Comparison of ENCODE assay signal across 1 cellular context in the genomic region with DNA sequence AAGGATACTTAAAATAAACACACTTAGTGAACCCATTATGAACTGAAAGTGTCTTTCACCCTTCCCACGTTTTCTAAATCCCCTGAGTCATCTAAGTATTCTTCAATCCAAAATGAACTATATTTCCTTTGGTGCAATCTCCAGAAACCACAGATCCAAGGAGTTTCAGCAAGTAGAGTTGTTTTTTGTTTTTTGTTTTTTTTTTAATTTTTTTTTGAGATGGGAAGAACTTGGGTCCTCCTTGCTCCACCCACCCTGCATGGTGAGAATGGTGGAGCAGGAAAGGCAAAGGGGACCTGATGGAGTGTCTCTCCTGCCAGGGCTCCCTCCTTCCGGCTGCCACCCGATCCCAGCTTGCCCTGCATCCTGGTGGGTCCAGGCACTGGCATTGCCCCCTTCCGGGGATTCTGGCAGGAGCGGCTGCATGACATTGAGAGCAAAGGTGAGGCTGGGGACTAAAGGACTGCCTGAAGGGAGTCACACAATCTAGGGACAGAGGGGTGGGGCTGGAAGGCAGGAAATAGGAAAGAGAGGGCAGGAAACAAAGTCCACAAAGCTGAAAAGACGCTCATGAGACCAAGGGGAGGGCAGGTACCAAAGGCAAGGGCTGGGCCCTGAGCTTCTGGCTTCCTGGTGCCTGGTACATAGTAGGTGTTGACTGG.
A peak's percentile ranks its signal among the peaks of the same experiment; 100 is the strongest.
TF ChIP-seq lines count a peak whose summit lies in the region.

No MANE protein-coding gene starts in this region.

TF ChIP-seq in HepG2, 621 proteins besides CTCF, POLR2A, EP300 and RAD21 (continued from another document and continues in another):
- TF ChIP-seq, protein P1, sequence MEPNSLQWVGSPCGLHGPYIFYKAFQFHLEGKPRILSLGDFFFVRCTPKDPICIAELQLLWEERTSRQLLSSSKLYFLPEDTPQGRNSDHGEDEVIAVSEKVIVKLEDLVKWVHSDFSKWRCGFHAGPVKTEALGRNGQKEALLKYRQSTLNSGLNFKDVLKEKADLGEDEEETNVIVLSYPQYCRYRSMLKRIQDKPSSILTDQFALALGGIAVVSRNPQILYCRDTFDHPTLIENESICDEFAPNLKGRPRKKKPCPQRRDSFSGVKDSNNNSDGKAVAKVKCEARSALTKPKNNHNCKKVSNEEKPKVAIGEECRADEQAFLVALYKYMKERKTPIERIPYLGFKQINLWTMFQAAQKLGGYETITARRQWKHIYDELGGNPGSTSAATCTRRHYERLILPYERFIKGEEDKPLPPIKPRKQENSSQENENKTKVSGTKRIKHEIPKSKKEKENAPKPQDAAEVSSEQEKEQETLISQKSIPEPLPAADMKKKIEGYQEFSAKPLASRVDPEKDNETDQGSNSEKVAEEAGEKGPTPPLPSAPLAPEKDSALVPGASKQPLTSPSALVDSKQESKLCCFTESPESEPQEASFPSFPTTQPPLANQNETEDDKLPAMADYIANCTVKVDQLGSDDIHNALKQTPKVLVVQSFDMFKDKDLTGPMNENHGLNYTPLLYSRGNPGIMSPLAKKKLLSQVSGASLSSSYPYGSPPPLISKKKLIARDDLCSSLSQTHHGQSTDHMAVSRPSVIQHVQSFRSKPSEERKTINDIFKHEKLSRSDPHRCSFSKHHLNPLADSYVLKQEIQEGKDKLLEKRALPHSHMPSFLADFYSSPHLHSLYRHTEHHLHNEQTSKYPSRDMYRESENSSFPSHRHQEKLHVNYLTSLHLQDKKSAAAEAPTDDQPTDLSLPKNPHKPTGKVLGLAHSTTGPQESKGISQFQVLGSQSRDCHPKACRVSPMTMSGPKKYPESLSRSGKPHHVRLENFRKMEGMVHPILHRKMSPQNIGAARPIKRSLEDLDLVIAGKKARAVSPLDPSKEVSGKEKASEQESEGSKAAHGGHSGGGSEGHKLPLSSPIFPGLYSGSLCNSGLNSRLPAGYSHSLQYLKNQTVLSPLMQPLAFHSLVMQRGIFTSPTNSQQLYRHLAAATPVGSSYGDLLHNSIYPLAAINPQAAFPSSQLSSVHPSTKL (CRISPR knock-in tag; IDR thresholded peaks at IDR 0.05), result peak; percentile 37
- TF ChIP-seq, protein P2, sequence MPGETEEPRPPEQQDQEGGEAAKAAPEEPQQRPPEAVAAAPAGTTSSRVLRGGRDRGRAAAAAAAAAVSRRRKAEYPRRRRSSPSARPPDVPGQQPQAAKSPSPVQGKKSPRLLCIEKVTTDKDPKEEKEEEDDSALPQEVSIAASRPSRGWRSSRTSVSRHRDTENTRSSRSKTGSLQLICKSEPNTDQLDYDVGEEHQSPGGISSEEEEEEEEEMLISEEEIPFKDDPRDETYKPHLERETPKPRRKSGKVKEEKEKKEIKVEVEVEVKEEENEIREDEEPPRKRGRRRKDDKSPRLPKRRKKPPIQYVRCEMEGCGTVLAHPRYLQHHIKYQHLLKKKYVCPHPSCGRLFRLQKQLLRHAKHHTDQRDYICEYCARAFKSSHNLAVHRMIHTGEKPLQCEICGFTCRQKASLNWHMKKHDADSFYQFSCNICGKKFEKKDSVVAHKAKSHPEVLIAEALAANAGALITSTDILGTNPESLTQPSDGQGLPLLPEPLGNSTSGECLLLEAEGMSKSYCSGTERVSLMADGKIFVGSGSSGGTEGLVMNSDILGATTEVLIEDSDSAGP (CRISPR knock-in tag; IDR thresholded peaks at IDR 0.05; ENCODE audit: borderline replicate concordance), result no peak; the same call in 1 of the 2 replicates
- TF ChIP-seq, protein P3, sequence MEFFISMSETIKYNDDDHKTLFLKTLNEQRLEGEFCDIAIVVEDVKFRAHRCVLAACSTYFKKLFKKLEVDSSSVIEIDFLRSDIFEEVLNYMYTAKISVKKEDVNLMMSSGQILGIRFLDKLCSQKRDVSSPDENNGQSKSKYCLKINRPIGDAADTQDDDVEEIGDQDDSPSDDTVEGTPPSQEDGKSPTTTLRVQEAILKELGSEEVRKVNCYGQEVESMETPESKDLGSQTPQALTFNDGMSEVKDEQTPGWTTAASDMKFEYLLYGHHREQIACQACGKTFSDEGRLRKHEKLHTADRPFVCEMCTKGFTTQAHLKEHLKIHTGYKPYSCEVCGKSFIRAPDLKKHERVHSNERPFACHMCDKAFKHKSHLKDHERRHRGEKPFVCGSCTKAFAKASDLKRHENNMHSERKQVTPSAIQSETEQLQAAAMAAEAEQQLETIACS (CRISPR knock-in tag; IDR thresholded peaks at IDR 0.05), result no peak
- TF ChIP-seq MATR3 (CRISPR knock-in tag; IDR thresholded peaks at IDR 0.05), result no peak
- peak; percentile 20; the same call in 1 of the 2 replicates for TF ChIP-seq BORCS8-MEF2B (CRISPR knock-in tag; IDR thresholded peaks at IDR 0.05)
- TF ChIP-seq KDM3A (CRISPR knock-in tag; IDR thresholded peaks at IDR 0.05; ENCODE audit: low read depth), result no peak
- TF ChIP-seq, protein P4, sequence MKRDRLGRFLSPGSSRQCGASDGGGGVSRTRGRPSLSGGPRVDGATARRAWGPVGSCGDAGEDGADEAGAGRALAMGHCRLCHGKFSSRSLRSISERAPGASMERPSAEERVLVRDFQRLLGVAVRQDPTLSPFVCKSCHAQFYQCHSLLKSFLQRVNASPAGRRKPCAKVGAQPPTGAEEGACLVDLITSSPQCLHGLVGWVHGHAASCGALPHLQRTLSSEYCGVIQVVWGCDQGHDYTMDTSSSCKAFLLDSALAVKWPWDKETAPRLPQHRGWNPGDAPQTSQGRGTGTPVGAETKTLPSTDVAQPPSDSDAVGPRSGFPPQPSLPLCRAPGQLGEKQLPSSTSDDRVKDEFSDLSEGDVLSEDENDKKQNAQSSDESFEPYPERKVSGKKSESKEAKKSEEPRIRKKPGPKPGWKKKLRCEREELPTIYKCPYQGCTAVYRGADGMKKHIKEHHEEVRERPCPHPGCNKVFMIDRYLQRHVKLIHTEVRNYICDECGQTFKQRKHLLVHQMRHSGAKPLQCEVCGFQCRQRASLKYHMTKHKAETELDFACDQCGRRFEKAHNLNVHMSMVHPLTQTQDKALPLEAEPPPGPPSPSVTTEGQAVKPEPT (CRISPR knock-in tag; IDR thresholded peaks at IDR 0.05; ENCODE audit: low read depth), result no peak
- TF ChIP-seq DR1 (CRISPR knock-in tag; IDR thresholded peaks at IDR 0.05), result no peak
- TF ChIP-seq FOXJ3 (CRISPR knock-in tag; IDR thresholded peaks at IDR 0.05; ENCODE audit: borderline replicate concordance), result 0 out of 2 replicates have a peak, but pooled peaks have one; percentile 19
- TF ChIP-seq MBD4 (IDR thresholded peaks at IDR 0.05; ENCODE audit: borderline replicate concordance, low read length), result no peak
- TF ChIP-seq ZSCAN30 (CRISPR knock-in tag; IDR thresholded peaks at IDR 0.05), result no peak
- TF ChIP-seq, protein P5, sequence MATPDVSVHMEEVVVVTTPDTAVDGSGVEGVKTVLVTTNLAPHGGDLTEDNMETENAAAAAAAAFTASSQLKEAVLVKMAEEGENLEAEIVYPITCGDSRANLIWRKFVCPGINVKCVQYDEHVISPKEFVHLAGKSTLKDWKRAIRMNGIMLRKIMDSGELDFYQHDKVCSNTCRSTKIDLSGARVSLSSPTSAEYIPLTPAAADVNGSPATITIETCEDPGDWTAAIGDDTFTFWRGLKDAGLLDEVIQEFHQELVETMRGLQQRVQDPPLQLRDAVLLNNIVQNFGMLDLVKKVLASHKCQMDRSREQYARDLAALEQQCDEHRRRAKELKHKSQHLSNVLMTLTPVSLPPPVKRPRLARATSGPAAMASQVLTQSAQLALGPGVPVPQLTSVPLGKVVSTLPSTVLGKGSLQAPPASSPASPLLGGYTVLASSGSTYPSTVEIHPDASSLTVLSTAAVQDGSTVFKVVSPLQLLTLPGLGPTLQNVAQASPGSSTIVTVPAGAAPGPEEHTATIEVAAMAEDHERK (CRISPR knock-in tag; IDR thresholded peaks at IDR 0.05; ENCODE audit: low read depth), result no peak
- 0 out of 2 replicates have a peak, but pooled peaks have one; percentile 16 for TF ChIP-seq NRL (CRISPR knock-in tag; IDR thresholded peaks at IDR 0.05; ENCODE audit: borderline replicate concordance)
- TF ChIP-seq, protein P6, sequence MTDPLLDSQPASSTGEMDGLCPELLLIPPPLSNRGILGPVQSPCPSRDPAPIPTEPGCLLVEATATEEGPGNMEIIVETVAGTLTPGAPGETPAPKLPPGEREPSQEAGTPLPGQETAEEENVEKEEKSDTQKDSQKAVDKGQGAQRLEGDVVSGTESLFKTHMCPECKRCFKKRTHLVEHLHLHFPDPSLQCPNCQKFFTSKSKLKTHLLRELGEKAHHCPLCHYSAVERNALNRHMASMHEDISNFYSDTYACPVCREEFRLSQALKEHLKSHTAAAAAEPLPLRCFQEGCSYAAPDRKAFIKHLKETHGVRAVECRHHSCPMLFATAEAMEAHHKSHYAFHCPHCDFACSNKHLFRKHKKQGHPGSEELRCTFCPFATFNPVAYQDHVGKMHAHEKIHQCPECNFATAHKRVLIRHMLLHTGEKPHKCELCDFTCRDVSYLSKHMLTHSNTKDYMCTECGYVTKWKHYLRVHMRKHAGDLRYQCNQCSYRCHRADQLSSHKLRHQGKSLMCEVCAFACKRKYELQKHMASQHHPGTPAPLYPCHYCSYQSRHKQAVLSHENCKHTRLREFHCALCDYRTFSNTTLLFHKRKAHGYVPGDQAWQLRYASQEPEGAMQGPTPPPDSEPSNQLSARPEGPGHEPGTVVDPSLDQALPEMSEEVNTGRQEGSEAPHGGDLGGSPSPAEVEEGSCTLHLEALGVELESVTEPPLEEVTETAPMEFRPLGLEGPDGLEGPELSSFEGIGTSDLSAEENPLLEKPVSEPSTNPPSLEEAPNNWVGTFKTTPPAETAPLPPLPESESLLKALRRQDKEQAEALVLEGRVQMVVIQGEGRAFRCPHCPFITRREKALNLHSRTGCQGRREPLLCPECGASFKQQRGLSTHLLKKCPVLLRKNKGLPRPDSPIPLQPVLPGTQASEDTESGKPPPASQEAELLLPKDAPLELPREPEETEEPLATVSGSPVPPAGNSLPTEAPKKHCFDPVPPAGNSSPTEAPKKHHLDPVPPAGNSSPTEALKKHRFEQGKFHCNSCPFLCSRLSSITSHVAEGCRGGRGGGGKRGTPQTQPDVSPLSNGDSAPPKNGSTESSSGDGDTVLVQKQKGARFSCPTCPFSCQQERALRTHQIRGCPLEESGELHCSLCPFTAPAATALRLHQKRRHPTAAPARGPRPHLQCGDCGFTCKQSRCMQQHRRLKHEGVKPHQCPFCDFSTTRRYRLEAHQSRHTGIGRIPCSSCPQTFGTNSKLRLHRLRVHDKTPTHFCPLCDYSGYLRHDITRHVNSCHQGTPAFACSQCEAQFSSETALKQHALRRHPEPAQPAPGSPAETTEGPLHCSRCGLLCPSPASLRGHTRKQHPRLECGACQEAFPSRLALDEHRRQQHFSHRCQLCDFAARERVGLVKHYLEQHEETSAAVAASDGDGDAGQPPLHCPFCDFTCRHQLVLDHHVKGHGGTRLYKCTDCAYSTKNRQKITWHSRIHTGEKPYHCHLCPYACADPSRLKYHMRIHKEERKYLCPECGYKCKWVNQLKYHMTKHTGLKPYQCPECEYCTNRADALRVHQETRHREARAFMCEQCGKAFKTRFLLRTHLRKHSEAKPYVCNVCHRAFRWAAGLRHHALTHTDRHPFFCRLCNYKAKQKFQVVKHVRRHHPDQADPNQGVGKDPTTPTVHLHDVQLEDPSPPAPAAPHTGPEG (CRISPR knock-in tag; IDR thresholded peaks at IDR 0.05), result no peak
- TF ChIP-seq MTF1 (CRISPR knock-in tag; IDR thresholded peaks at IDR 0.05), result no peak
- TF ChIP-seq, protein P7, sequence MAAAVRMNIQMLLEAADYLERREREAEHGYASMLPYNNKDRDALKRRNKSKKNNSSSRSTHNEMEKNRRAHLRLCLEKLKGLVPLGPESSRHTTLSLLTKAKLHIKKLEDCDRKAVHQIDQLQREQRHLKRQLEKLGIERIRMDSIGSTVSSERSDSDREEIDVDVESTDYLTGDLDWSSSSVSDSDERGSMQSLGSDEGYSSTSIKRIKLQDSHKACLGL (CRISPR knock-in tag; IDR thresholded peaks at IDR 0.05), result no peak
- no peak for TF ChIP-seq NR2F2 (IDR thresholded peaks at IDR 0.05; ENCODE audit: borderline replicate concordance, low read depth)
- TF ChIP-seq, protein P8, sequence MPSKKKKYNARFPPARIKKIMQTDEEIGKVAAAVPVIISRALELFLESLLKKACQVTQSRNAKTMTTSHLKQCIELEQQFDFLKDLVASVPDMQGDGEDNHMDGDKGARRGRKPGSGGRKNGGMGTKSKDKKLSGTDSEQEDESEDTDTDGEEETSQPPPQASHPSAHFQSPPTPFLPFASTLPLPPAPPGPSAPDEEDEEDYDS (CRISPR knock-in tag; IDR thresholded peaks at IDR 0.05), result no peak
- TF ChIP-seq MTA1 (CRISPR knock-in tag; IDR thresholded peaks at IDR 0.05; ENCODE audit: borderline replicate concordance), result no peak
- peak; percentile 51; the same call in 1 of the 2 replicates for TF ChIP-seq HNF4G (IDR thresholded peaks at IDR 0.05; ENCODE audit: borderline replicate concordance, low read depth, low read length)
- TF ChIP-seq HNF4G (CRISPR knock-in tag; IDR thresholded peaks at IDR 0.05; ENCODE audit: borderline replicate concordance, low read depth), result peak; percentile 77; the same call in 1 of the 2 replicates
- TF ChIP-seq HMG20B (CRISPR knock-in tag; conservative IDR thresholded peaks at IDR 0.05), result no peak
- TF ChIP-seq ZNF136 (CRISPR knock-in tag; IDR thresholded peaks at IDR 0.05; ENCODE audit: low read depth), result no peak
- no peak for TF ChIP-seq ZNF879 (CRISPR knock-in tag; IDR thresholded peaks at IDR 0.05)
- TF ChIP-seq, protein P9, sequence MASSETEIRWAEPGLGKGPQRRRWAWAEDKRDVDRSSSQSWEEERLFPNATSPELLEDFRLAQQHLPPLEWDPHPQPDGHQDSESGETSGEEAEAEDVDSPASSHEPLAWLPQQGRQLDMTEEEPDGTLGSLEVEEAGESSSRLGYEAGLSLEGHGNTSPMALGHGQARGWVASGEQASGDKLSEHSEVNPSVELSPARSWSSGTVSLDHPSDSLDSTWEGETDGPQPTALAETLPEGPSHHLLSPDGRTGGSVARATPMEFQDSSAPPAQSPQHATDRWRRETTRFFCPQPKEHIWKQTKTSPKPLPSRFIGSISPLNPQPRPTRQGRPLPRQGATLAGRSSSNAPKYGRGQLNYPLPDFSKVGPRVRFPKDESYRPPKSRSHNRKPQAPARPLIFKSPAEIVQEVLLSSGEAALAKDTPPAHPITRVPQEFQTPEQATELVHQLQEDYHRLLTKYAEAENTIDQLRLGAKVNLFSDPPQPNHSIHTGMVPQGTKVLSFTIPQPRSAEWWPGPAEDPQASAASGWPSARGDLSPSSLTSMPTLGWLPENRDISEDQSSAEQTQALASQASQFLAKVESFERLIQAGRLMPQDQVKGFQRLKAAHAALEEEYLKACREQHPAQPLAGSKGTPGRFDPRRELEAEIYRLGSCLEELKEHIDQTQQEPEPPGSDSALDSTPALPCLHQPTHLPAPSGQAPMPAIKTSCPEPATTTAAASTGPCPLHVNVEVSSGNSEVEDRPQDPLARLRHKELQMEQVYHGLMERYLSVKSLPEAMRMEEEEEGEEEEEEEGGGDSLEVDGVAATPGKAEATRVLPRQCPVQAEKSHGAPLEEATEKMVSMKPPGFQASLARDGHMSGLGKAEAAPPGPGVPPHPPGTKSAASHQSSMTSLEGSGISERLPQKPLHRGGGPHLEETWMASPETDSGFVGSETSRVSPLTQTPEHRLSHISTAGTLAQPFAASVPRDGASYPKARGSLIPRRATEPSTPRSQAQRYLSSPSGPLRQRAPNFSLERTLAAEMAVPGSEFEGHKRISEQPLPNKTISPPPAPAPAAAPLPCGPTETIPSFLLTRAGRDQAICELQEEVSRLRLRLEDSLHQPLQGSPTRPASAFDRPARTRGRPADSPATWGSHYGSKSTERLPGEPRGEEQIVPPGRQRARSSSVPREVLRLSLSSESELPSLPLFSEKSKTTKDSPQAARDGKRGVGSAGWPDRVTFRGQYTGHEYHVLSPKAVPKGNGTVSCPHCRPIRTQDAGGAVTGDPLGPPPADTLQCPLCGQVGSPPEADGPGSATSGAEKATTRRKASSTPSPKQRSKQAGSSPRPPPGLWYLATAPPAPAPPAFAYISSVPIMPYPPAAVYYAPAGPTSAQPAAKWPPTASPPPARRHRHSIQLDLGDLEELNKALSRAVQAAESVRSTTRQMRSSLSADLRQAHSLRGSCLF (CRISPR knock-in tag; IDR thresholded peaks at IDR 0.05; ENCODE audit: borderline replicate concordance), result no peak
- no peak for TF ChIP-seq STAT5B (CRISPR knock-in tag; IDR thresholded peaks at IDR 0.05)
- TF ChIP-seq ZNF160 (CRISPR knock-in tag; IDR thresholded peaks at IDR 0.05), result no peak
- TF ChIP-seq ZNF205 (CRISPR knock-in tag; IDR thresholded peaks at IDR 0.05), result no peak
